Comparison of ENCODE assay signal across 34 cellular contexts in genomic region chr20:24321939-24322338, GRCh38.
"Had no signal": no experiment of that assay in that cellular context is flagged by ENCODE, and none has a peak within 500 bp of the region (broad histone marks: within the 10 kb centered on the region; RNA-seq: fewer than 3 reads in every experiment).

No MANE protein-coding gene starts in this region.

- DNase-seq: activated B cell treated with CpG ODN at 0.5 μM for 24 hours; activated CD4-positive, alpha-beta memory T cell treated with anti-CD3 and anti-CD28 coated beads for 36 hours; activated CD4-positive, alpha-beta T cell treated with anti-CD3 and anti-CD28 coated beads for 4 hours; activated CD4-positive, alpha-beta T cell treated with anti-CD3 and anti-CD28 coated beads, Interleukin-2, amount 10 ng/mL, durations not matched to agents 24 days and 14 days; activated CD4-positive, alpha-beta T cell treated with anti-CD3 and anti-CD28 coated beads, Interleukin-2, amount 50 U/mL, for 1 hour; activated CD4-positive, alpha-beta T cell treated with anti-CD3 and anti-CD28 coated beads, Interleukin-2, amount 50 U/mL, for 4 hours; activated CD4-positive, CD25-positive, alpha-beta regulatory T cell treated with anti-CD3 and anti-CD28 coated beads, Interleukin-2, amount 50 U/mL, for 72 hours; activated CD8-positive, alpha-beta memory T cell treated with anti-CD3 and anti-CD28 coated beads, Interleukin-2, amount 50 U/mL, for 4 hours; activated CD8-positive, alpha-beta T cell treated with anti-CD3 and anti-CD28 coated beads for 36 hours; activated effector memory CD4-positive, alpha-beta T cell treated with anti-CD3 and anti-CD28 coated beads, Interleukin-2, amount 50 U/mL, for 16 hours; activated gamma-delta T cell treated with Interleukin-2 at 50 U/mL for 16 hours; activated naive CD4-positive, alpha-beta T cell; activated naive CD4-positive, alpha-beta T cell treated with anti-CD3 and anti-CD28 coated beads for 36 hours; activated naive CD4-positive, alpha-beta T cell treated with anti-CD3 and anti-CD28 coated beads, Interleukin-2, amount 50 U/mL, for 16 hours; activated naive CD8-positive, alpha-beta T cell treated with anti-CD3 and anti-CD28 coated beads for 36 hours; activated T-cell treated with anti-CD3 and anti-CD28 coated beads for 4 hours; activated T-cell treated with anti-CD3 and anti-CD28 coated beads, Interleukin-2, amount 50 U/mL, for 1 hour; activated T-cell treated with anti-CD3 and anti-CD28 coated beads, Interleukin-2, amount 50 U/mL, for 4 hours; activated T-cell treated with anti-CD3 and anti-CD28 coated beads, Interleukin-2, amount 50 U/mL, for 72 hours; adrenal gland; amniotic stem cell; aorta; body of pancreas; brain microvascular endothelial cell; caudate nucleus; cerebellar nuclear complex; T-helper 1 cell; T-helper 2 cell; T-helper 9 cell had no signal

- H3K4me1 ChIP-seq: adrenal gland, body of pancreas had no signal

- H3K27ac ChIP-seq: adrenal gland, body of pancreas, brain microvascular endothelial cell, VCaP had no signal

- H3K4me3 ChIP-seq: adrenal gland, body of pancreas had no signal

- H3K9me3 ChIP-seq: adrenal gland, body of pancreas had no signal

- ATAC-seq: activated CD8-positive, alpha-beta T cell treated with anti-CD3 and anti-CD28 coated beads for 36 hours; activated naive CD4-positive, alpha-beta T cell treated with anti-CD3 and anti-CD28 coated beads, Interleukin-2, amount 50 U/mL, for 72 hours; activated T-cell treated with anti-CD3 and anti-CD28 coated beads, Interleukin-2, amount 50 U/mL, for 4 hours; activated T-cell treated with anti-CD3 and anti-CD28 coated beads, Interleukin-2, amount 50 U/mL, for 72 hours; activated T-helper 17 cell treated with anti-CD3 and anti-CD28 coated beads, Interleukin-2, amount 50 U/mL, for 72 hours; body of pancreas had no signal

- FAIRE-seq: astrocyte, TTC549 had no signal

- H3K36me3 ChIP-seq: adrenal gland, brain microvascular endothelial cell had no signal

- H3K27me3 ChIP-seq: adrenal gland, body of pancreas, brain microvascular endothelial cell had no signal
